Comparison of ENCODE assay signal across 9 cellular contexts in genomic region chr14:51395361-51395849, GRCh38.
DNase-seq lines count a peak whose midpoint lies in the region; TF ChIP-seq lines count a peak whose summit lies in the region.
"Had no signal": no experiment of that assay in that cellular context is flagged by ENCODE, and none has a peak within 500 bp of the region (broad histone marks: within the 10 kb centered on the region; RNA-seq: fewer than 3 reads in every experiment).

No MANE protein-coding gene starts in this region.

- H3K27ac Mint-ChIP-seq in CD14-positive monocyte, result peak overlapping the region in 1 of 7 donors; percentile 9

- H3K36me3 ChIP-seq in colonic mucosa (no peaks in the 10 kb centered on the region), mesendoderm (ENCODE audit: control insufficient read depth, insufficient read depth, low read length) (no peaks in the 10 kb centered on the region)

- no peak overlapping the region for H2BK120ac ChIP-seq in mesendoderm (ENCODE audit: low read depth, low read length)

- peaks cover 0 to 1% (median 0%) of the 10 kb centered on the region in 7 donors for H3K9me3 Mint-ChIP-seq in CD14-positive monocyte

- no peak overlapping the region for H2BK15ac ChIP-seq in mesendoderm (replicated peaks; ENCODE audit: low read depth)

- no peak overlapping the region for H3K4me2 ChIP-seq in mesendoderm (ENCODE audit: low read length)

- H3K79me2 ChIP-seq in mesendoderm (ENCODE audit: control insufficient read depth, insufficient read depth, low read length), result no peaks in the 10 kb centered on the region

- no peak overlapping the region for H3K9ac ChIP-seq in colonic mucosa (ENCODE audit: low read depth in 2 of 2, low read length in 2 of 2)
- no peak overlapping the region for H3K9ac ChIP-seq in mesendoderm (ENCODE audit: low read length)

- H3K18ac ChIP-seq in mesendoderm (ENCODE audit: low read length), result no peak overlapping the region

- no peaks in the 10 kb centered on the region for H3K9me3 ChIP-seq in colonic mucosa

- no peaks in the 10 kb centered on the region for H3K36me3 Mint-ChIP-seq in CD14-positive monocyte

- no peak overlapping the region for H3K4ac ChIP-seq in mesendoderm (ENCODE audit: low read depth, low read length)

- no peaks in the 10 kb centered on the region for H3K27me3 ChIP-seq in colonic mucosa
- no peaks in the 10 kb centered on the region for H3K27me3 ChIP-seq in mesendoderm (ENCODE audit: insufficient read depth, low read length, poor library complexity)

- H4K8ac ChIP-seq in mesendoderm (ENCODE audit: low read depth, low read length), result no peak overlapping the region

- H3K4me3 Mint-ChIP-seq in CD14-positive monocyte, result no peak overlapping the region

- H3K4me1 Mint-ChIP-seq in CD14-positive monocyte, result no peaks in the 10 kb centered on the region

- TF ChIP-seq CTCF in colonic mucosa (IDR thresholded peaks at IDR 0.05) (no peak), CD14-positive monocyte (IDR thresholded peaks at IDR 0.05) (no peak)

- H3K4me1 ChIP-seq in colonic mucosa (no peaks in the 10 kb centered on the region), mesendoderm (ENCODE audit: control insufficient read depth, low read depth, low read length) (peaks cover 10% of the 10 kb centered on the region)

- H3K56ac ChIP-seq in mesendoderm (ENCODE audit: low read length), result peak overlapping the region; percentile 76

- H2AK5ac ChIP-seq in mesendoderm (ENCODE audit: low read length), result no peak overlapping the region

- H3K4me3 ChIP-seq in colonic mucosa (no peak overlapping the region), mesendoderm (ENCODE audit: low read length) (no peak overlapping the region)

- no peaks in the 10 kb centered on the region for H3K79me1 ChIP-seq in mesendoderm (ENCODE audit: low read length)

- peak overlapping the region; percentile 52 for H2BK5ac ChIP-seq in mesendoderm (ENCODE audit: low read length)

- intact Hi-C loops in colonic mucosa (cut with DNase I) (no loop called here), CD14-positive monocyte (cut with micrococcal nuclease) (no loop called here)

- peak; percentile 3 for DNase-seq in DMS53 (lab: John Stamatoyannopoulos, UW)
- no peak for DNase-seq in DMS53 treated with DMSO at 0.1 percent for 48 hours (lab: John Stamatoyannopoulos, UW; ENCODE audit: unreplicated experiment)
- no peak for DNase-seq in colonic mucosa
- peak; percentile 11 for DNase-seq in mesendoderm
- DNase-seq in ureter (ENCODE audit: low spot score), result peak; percentile 77
- no peak for DNase-seq in AML-193 (lab: John Stamatoyannopoulos, UW)
- no peak for DNase-seq in HuH-7 (ENCODE audit: low spot score)
- DNase-seq in CD14-positive monocyte (ENCODE audit: low spot score), result no peak

- peak overlapping the region; percentile 70 for H3K23ac ChIP-seq in mesendoderm (ENCODE audit: low read length)

- H4K5ac ChIP-seq in mesendoderm (ENCODE audit: low read length), result no peak overlapping the region

- peaks cover 0 to 8% (median 3%) of the 10 kb centered on the region in 3 donors for H3K27me3 Mint-ChIP-seq in CD14-positive monocyte (ENCODE audit: low read depth in 3 of 3)

- no CpG with 5 or more reads among the region's 9 CpGs for WGBS in mesendoderm (ENCODE audit: extremely low coverage, insufficient coverage, low lambda C conversion rate)

- H3K27ac ChIP-seq in colonic mucosa (peak overlapping the region; percentile 26), mesendoderm (ENCODE audit: low read depth, low read length) (no peak overlapping the region)
- H3K27ac ChIP-seq: 22Rv1 had no signal

Comparison
In these comparisons a context has a peak if more than half of its experiments do, and no peak if none do; other contexts are left out.
1. DNase-seq: peak in DMS53 (single experiment), mesendoderm (single experiment) and ureter (single experiment); none in DMS53 treated with DMSO at 0.1 percent for 48 hours (single experiment), colonic mucosa (single experiment), AML-193 (0 of 2), HuH-7 (single experiment) and CD14-positive monocyte (single experiment).